In the genomic region with DNA sequence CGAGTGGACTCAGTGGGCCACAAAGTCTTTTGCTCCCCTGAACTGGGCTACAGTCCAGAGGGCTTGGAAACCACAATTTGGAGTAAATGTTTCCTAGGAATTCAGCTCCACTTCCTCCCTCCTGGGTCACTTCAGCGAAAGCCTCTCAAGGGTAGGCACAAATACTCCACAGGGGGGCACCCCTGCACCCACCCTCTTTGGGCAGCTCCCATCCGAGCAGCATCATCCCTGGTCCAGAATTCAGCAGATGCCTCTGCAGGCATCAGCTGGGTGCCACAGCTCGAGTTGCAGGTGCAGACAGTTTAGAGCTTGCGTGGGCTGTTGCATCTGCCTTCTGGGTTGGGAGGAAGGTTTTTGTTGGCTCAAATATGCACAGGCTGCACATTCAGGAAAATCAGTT, we compare ENCODE assay signal across 12 cellular contexts. TPM values are rescaled to one million over a fixed set of nuclear protein-coding genes. Genes with fewer than 3 reads are reported as not detected.
DNase-seq lines count a peak whose midpoint lies in the region; ATAC-seq, FAIRE-seq and TF ChIP-seq lines count a peak whose summit lies in the region.
"Had no signal": no experiment of that assay in that cellular context is flagged by ENCODE, and none has a peak within 500 bp of the region (broad histone marks: within the 10 kb centered on the region; RNA-seq: fewer than 3 reads in every experiment).

No MANE protein-coding gene starts in this region.

- TF ChIP-seq RAD21 in H1 (IDR thresholded peaks at IDR 0.05 in 1 of 2, conservative IDR thresholded peaks at IDR 0.05 in 1 of 2; ENCODE audit: low read depth in 2 of 2, low read length in 2 of 2): peak; percentile 56 to 67

- H4K5ac ChIP-seq in H1 (ENCODE audit: insufficient read length, low read depth, low read length): no peak overlapping the region

- peaks cover 0 to 15% (median 0%) of the 10 kb centered on the region in 7 donors for H3K27me3 ChIP-seq in heart right ventricle
- H3K27me3 ChIP-seq in H1 (replicated peaks in 1 of 4; ENCODE audit: control insufficient read depth in 3 of 4, extremely low read depth in 1 of 4, insufficient read depth in 3 of 4, low read length in 3 of 4): peaks cover 0 to 2% (median under 1%) of the 10 kb centered on the region in 4 experiments; a peak in 1 of 7 replicates

- H2BK20ac ChIP-seq in H1 (ENCODE audit: low read length): no peak overlapping the region

- H3K27ac ChIP-seq in heart right ventricle (no peak overlapping the region), H1 (ENCODE audit: low read depth, low read length) (no peak overlapping the region)
- H3K27ac ChIP-seq: suprapubic skin had no signal

- no peaks in the 10 kb centered on the region for H3K9me3 ChIP-seq in heart right ventricle
- no peaks in the 10 kb centered on the region for H3K9me3 ChIP-seq in H1 (ENCODE audit: insufficient read depth in 2 of 2, low read depth in 1 of 2, low read length in 1 of 2)
- H3K9me3 ChIP-seq: suprapubic skin had no signal

- H4K8ac ChIP-seq in H1 (ENCODE audit: extremely low read depth, insufficient read depth, low read length): no peak overlapping the region

- POLR2A ChIA-PET in H1 (lab: Charles Lee; ENCODE audit: partially characterized antibody): interaction anchor here (0.9 to 1.0 kb wide), 2 partner anchors 60 to 66 kb away, joined by 3 read pairs; no protein-coding TSS in a partner anchor

- no peak overlapping the region for H2BK12ac ChIP-seq in H1 (ENCODE audit: low read depth, low read length)

- intact Hi-C loops in heart right ventricle (cut with DNase I): no loop called here
- intact Hi-C loops in cardiac septum (cut with DNase I): no loop called here
- intact Hi-C loops in posterior vena cava (cut with DNase I): no loop called here

- TF ChIP-seq POLR2A in H1 (IDR thresholded peaks at IDR 0.05; ENCODE audit: control extremely low read depth in 1 of 2, low read depth in 2 of 2, low read length in 2 of 2): no peak

- H3K79me2 ChIP-seq in H1 (ENCODE audit: control insufficient read depth in 1 of 2, insufficient read depth in 2 of 2, low read length in 2 of 2): no peaks in the 10 kb centered on the region

- H2BK15ac ChIP-seq in H1 (ENCODE audit: low read length): no peak overlapping the region

- CTCF ChIA-PET in H1 (lab: Charles Lee; ENCODE audit: partially characterized antibody): interaction anchor here (0.6 to 2.0 kb wide), 12 partner anchors 9 to 150 kb away, joined by 3 to 9 read pairs (median 4); no protein-coding TSS in a partner anchor

- no peak overlapping the region for H3K9ac ChIP-seq in H1 (replicated peaks in 1 of 4; ENCODE audit: extremely low read depth in 1 of 4, low read depth in 3 of 4, low read length in 3 of 4)

- TF ChIP-seq CTCF in heart right ventricle (IDR thresholded peaks at IDR 0.05): peak in 7 of 9 donors; percentile 14 to 34 (median 25)
- TF ChIP-seq CTCF in H1 (IDR thresholded peaks at IDR 0.05; ENCODE audit: control extremely low read depth in 1 of 3, insufficient read depth in 1 of 3, low read depth in 1 of 3, low read length in 3 of 3): peak; percentile 28 to 38 (median 33); a peak in 2 of 4 replicates

- no peak overlapping the region for H3K14ac ChIP-seq in H1 (ENCODE audit: insufficient read length)

- H2AFZ ChIP-seq in H1 (ENCODE audit: low read length): no peak overlapping the region

- no peaks in the 10 kb centered on the region for H3K79me1 ChIP-seq in H1 (ENCODE audit: low read depth, low read length)

- H3K4me3 ChIP-seq in heart right ventricle (no peak overlapping the region), H1 (ENCODE audit: extremely low read depth in 1 of 4, insufficient read depth in 2 of 4, low read depth in 3 of 4, low read length in 4 of 4) (no peak overlapping the region)
- H3K4me3 ChIP-seq: suprapubic skin had no signal

- no peak overlapping the region for H3K56ac ChIP-seq in H1 (replicated peaks; ENCODE audit: insufficient read length, low read depth, low read length)

- no peaks in the 10 kb centered on the region; the same call in 1 of the 2 replicates for H3K23me2 ChIP-seq in H1 (ENCODE audit: low read depth, low read length)

- peak in 2 of 8 donors; percentile 25 to 35 for ATAC-seq in heart right ventricle
- ATAC-seq: Right ventricle myocardium inferior had no signal

- no peak overlapping the region for H3K23ac ChIP-seq in H1 (ENCODE audit: insufficient read length)

- H2BK5ac ChIP-seq in H1 (ENCODE audit: low read depth, low read length): no peak overlapping the region

- H2AK5ac ChIP-seq in H1 (ENCODE audit: low read depth, low read length): no peak overlapping the region

- no peak overlapping the region for H3K4me2 ChIP-seq in H1 (ENCODE audit: insufficient read depth in 1 of 2, low read depth in 2 of 2, low read length in 2 of 2)

- H4K20me1 ChIP-seq in H1 (replicated peaks in 1 of 2; ENCODE audit: control insufficient read depth in 1 of 2, insufficient read depth in 2 of 2, low read length in 2 of 2): no peaks in the 10 kb centered on the region

- H4K91ac ChIP-seq in H1 (replicated peaks; ENCODE audit: insufficient read length, low read length): no peak overlapping the region

- WGBS in heart right ventricle, 2 donors: 54 to 56% methylated on average over 5 of the region's 5 CpGs
- WGBS in H1 (ENCODE audit: extremely low coverage in 1 of 2, insufficient coverage in 1 of 2, insufficient read length in 1 of 2, insufficient replicate concordance in 2 of 2, low coverage in 1 of 2, low lambda C conversion rate in 2 of 2, missing lambda C conversion rate in 1 of 2), 2 experiments: 58% methylated on average over 5 of the region's 5 CpGs; no CpG with 5 or more reads in 1 of the 2 experiments

- no peak overlapping the region for H3K18ac ChIP-seq in H1 (ENCODE audit: extremely low read depth, low read length)

- FAIRE-seq in H1 (lab: Jason Lieb, UNC) (no peak), urothelium cell line (lab: Jason Lieb, UNC) (no peak)

- no peak overlapping the region for H3K4ac ChIP-seq in H1 (replicated peaks; ENCODE audit: insufficient read length, low read depth, low read length)

- DNase-seq in heart right ventricle (no peak), cardiac septum (ENCODE audit: low spot score) (no peak), NCI-H146 treated with DMSO at 0.1 percent for 48 hours (lab: John Stamatoyannopoulos, UW; ENCODE audit: unreplicated experiment) (peak; percentile 34), H1 (ENCODE audit: low read depth in 1 of 2, low spot score in 2 of 2) (peak in 1 of 2 experiments; percentile 29), urothelium cell line (ENCODE audit: low spot score) (peak; percentile 28), posterior vena cava (ENCODE audit: low spot score) (no peak), amniotic stem cell (lab: John Stamatoyannopoulos, UW) (no peak), NOMO-1 (lab: John Stamatoyannopoulos, UW; ENCODE audit: unreplicated experiment in 2 of 2) (no peak)
- DNase-seq: activated effector memory CD4-positive, alpha-beta T cell treated with anti-CD3 and anti-CD28 coated beads, Interleukin-2, amount 50 U/mL, for 16 hours had no signal

- no peak overlapping the region for H2BK120ac ChIP-seq in H1 (replicated peaks; ENCODE audit: low read depth, low read length)

- H3K36me3 ChIP-seq in heart right ventricle: no peaks in the 10 kb centered on the region
- H3K36me3 ChIP-seq in H1 (ENCODE audit: control insufficient read depth in 2 of 4, insufficient read depth in 4 of 4, low read length in 3 of 4): no peaks in the 10 kb centered on the region
- H3K36me3 ChIP-seq: suprapubic skin had no signal

- H3K4me1 ChIP-seq in heart right ventricle (peaks cover 4 to 33% (median 14%) of the 10 kb centered on the region in 9 donors), H1 (replicated peaks in 1 of 4; ENCODE audit: control insufficient read depth in 3 of 4, insufficient read depth in 4 of 4, low read length in 3 of 4) (peaks cover 4 to 12% (median 8%) of the 10 kb centered on the region in 4 experiments; a peak in 5 of 7 replicates)

- TF ChIP-seq EP300 in H1 (IDR thresholded peaks at IDR 0.05; ENCODE audit: borderline replicate concordance in 1 of 2, low read depth in 2 of 2, low read length in 2 of 2): no peak

TF ChIP-seq in H1, 55 proteins besides CTCF, POLR2A, EP300 and RAD21 (continues in another document):
- TF ChIP-seq RXRA (IDR thresholded peaks at IDR 0.05; ENCODE audit: insufficient read depth, low read depth, low read length) (no peak), SP2 (IDR thresholded peaks at IDR 0.05; ENCODE audit: low read length) (no peak), CEBPB (IDR thresholded peaks at IDR 0.05; ENCODE audit: low read depth, low read length) (no peak), SAP30 (IDR thresholded peaks at IDR 0.05; ENCODE audit: insufficient read depth, insufficient replicate concordance, low read length) (no peak), KDM1A (IDR thresholded peaks at IDR 0.05; ENCODE audit: borderline replicate concordance, low read length) (no peak), BCL11A (IDR thresholded peaks at IDR 0.05; ENCODE audit: low read depth in 2 of 2, low read length in 2 of 2) (no peak), MAFK (IDR thresholded peaks at IDR 0.05; ENCODE audit: low read depth, low read length) (no peak), JUND (IDR thresholded peaks at IDR 0.05; ENCODE audit: low read length) (no peak), KDM4A (IDR thresholded peaks at IDR 0.05; ENCODE audit: low read depth, low read length, severe bottlenecking) (no peak)
- TF ChIP-seq, protein P1, sequence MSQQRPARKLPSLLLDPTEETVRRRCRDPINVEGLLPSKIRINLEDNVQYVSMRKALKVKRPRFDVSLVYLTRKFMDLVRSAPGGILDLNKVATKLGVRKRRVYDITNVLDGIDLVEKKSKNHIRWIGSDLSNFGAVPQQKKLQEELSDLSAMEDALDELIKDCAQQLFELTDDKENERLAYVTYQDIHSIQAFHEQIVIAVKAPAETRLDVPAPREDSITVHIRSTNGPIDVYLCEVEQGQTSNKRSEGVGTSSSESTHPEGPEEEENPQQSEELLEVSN (IDR thresholded peaks at IDR 0.05): no peak
- TF ChIP-seq, protein P2, sequence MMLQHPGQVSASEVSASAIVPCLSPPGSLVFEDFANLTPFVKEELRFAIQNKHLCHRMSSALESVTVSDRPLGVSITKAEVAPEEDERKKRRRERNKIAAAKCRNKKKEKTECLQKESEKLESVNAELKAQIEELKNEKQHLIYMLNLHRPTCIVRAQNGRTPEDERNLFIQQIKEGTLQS (IDR thresholded peaks at IDR 0.05; ENCODE audit: insufficient read depth, low read depth, low read length): no peak

RNA-seq across cellular contexts. Expression of a gene that starts 25.0 kb away (rescaled TPM):
- total RNA-seq in heart right ventricle (under 1 TPM; 0.05 to 0.61 (median 0.24) TPM), cardiac septum (0.16 TPM), posterior vena cava (under 1 TPM; 0.19 to 0.37 TPM)
- polyA plus RNA-seq in heart right ventricle (under 1 TPM; 0.04 to 0.15 TPM), H1 (2011; rRNA removed) (0.26 and 0.28 TPM in 2 replicates)
- 0.22 and 0.23 TPM in 2 replicates for total RNA-seq in H1 (2021; fragmentation: NEBNext Ultra II Directional; extraction: Animal tissue kit (Norgen Biotek cat#: 25700))
- 0.34 TPM for polyA plus RNA-seq in H1 (2011; cell fraction: cytosol; rRNA removed)
- polyA plus RNA-seq in H1 (2011; cell fraction: nucleus; rRNA removed): 0.31 TPM
- 0.25 to 0.51 TPM (median 0.26 TPM) in 4 replicates for polyA plus RNA-seq in H1 (2012, experiment 1 of 2)
- 0.20 TPM for polyA plus RNA-seq in H1 (2012, experiment 2 of 2)
- 0.22 TPM for polyA plus RNA-seq in H1 (2013, experiment 1 of 2)
- polyA plus RNA-seq in H1 (2013, experiment 2 of 2): 0.11 TPM
- 0.69 and 0.95 TPM in 2 replicates for polyA minus RNA-seq in H1 (2011; rRNA and poly(A)+ RNA removed)
- 0.37 TPM for polyA minus RNA-seq in H1 (2011; cell fraction: cytosol; rRNA and poly(A)+ RNA removed)
- polyA minus RNA-seq in H1 (2011; cell fraction: nucleus; rRNA and poly(A)+ RNA removed): 0.40 TPM
- total RNA-seq: glomerular endothelial cell had no signal

Comparison
In these comparisons a context has a peak if more than half of its experiments do, and no peak if none do; other contexts are left out.
1. DNase-seq: peak in NCI-H146 treated with DMSO at 0.1 percent for 48 hours (single experiment) and urothelium cell line (single experiment); none in heart right ventricle (0 of 2), cardiac septum (single experiment), posterior vena cava (single experiment), amniotic stem cell (single experiment) and NOMO-1 (0 of 2).